Comparison of ENCODE assay signal across 25 cellular contexts in genomic region chr2:63131196-63131595, GRCh38.
"Had no signal": no experiment of that assay in that cellular context is flagged by ENCODE, and none has a peak within 500 bp of the region (broad histone marks: within the 10 kb centered on the region; RNA-seq: fewer than 3 reads in every experiment).

No MANE protein-coding gene starts in this region.

- H3K36me3 ChIP-seq: colonic mucosa, left lung, lower lobe of right lung had no signal

- DNase-seq: colonic mucosa; cortex of kidney; effector CD8-positive, alpha-beta T cell; effector memory CD8-positive, alpha-beta T cell; endodermal cell; erythroblast; foreskin keratinocyte; gastrocnemius medialis; glutamatergic neuron; head of caudate nucleus; heart right ventricle; hippocampal formation; left cardiac atrium; left lung; left ventricle myocardium superior; lower lobe of right lung; mesenchymal stem cell; mucosa of descending colon; naive B cell; naive thymus-derived CD8-positive, alpha-beta T cell had no signal

- FAIRE-seq: endometrium, islet of Langerhans, keratinocyte had no signal

- H3K4me1 ChIP-seq: colonic mucosa, foreskin keratinocyte, gastrocnemius medialis, heart right ventricle, left lung, lower lobe of right lung had no signal

- H3K4me3 ChIP-seq: colonic mucosa, gastrocnemius medialis, heart right ventricle, left lung, lower lobe of right lung, mucosa of descending colon had no signal

- H3K27ac ChIP-seq: colonic mucosa, epithelial cell of prostate, foreskin keratinocyte, gastrocnemius medialis, heart right ventricle, left lung, lower lobe of right lung had no signal

- ATAC-seq: effector memory CD8-positive, alpha-beta T cell; esophagus mucosa; foreskin keratinocyte; gastrocnemius medialis; heart right ventricle; left cardiac atrium; left lung; left ventricle myocardium superior; lower lobe of right lung; mucosa of descending colon; naive thymus-derived CD8-positive, alpha-beta T cell had no signal

- H3K9me3 ChIP-seq: colonic mucosa, gastrocnemius medialis had no signal

- H3K27me3 ChIP-seq: colonic mucosa, foreskin keratinocyte, gastrocnemius medialis, heart right ventricle, left lung had no signal
